In genomic region chr17:78892936-78893379, GRCh38 we compare ENCODE assay signal across 18 cellular contexts. TPM values are rescaled to one million over a fixed set of nuclear protein-coding genes. Genes with fewer than 3 reads are reported as not detected.
DNase-seq lines count a peak whose midpoint lies in the region; ATAC-seq and TF ChIP-seq lines count a peak whose summit lies in the region.
"Had no signal": no experiment of that assay in that cellular context is flagged by ENCODE, and none has a peak within 500 bp of the region (broad histone marks: within the 10 kb centered on the region; RNA-seq: fewer than 3 reads in every experiment).

No MANE protein-coding gene starts in this region.

- H3K27ac ChIP-seq in HL-60 (replicated peaks), result peak overlapping the region; percentile 70
- no peak overlapping the region for H3K27ac ChIP-seq in SJCRH30

- H3K9me3 Mint-ChIP-seq in dendritic cell treated with granulocyte-macrophage colony-stimulating factor and Interleukin-4, amounts not matched to agents 40 ng/mL and 50 ng/mL, for 4 days, result no peaks in the 10 kb centered on the region
- no peaks in the 10 kb centered on the region for H3K9me3 Mint-ChIP-seq in stimulated activated memory B cell treated with anti-CD40 and anti-IgM and Interleukin-4, amounts not matched to agents 10 μg/mL and 1 μg/mL and 100 μg/mL, for 72 hours
- H3K9me3 Mint-ChIP-seq in immature natural killer cell, result no peaks in the 10 kb centered on the region
- H3K9me3 Mint-ChIP-seq: activated naive CD4-positive, alpha-beta T cell treated with anti-CD3 and anti-CD28 coated beads for 36 hours; GM23338; neural crest cell had no signal

- intact Hi-C loops in dendritic cell treated with granulocyte-macrophage colony-stimulating factor and Interleukin-4, amounts not matched to agents 40 ng/mL and 50 ng/mL, for 4 days (cut with micrococcal nuclease), result no loop called here

- H3K9me3 ChIP-seq in SJCRH30 (replicated peaks), result no peaks in the 10 kb centered on the region
- H3K9me3 ChIP-seq: BE2C, right atrium auricular region had no signal

- H3K36me3 ChIP-seq in SJCRH30, result peaks cover under 1% of the 10 kb centered on the region; the same call in 1 of the 2 replicates
- H3K36me3 ChIP-seq: BE2C, right atrium auricular region had no signal

- DNase-seq in HL-60 (ENCODE audit: low read depth in 1 of 2, low spot score in 1 of 2), result peak; percentile 50 to 78
- DNase-seq in NOMO-1 treated with dmso at 0.1 percent for 144 hours (lab: John Stamatoyannopoulos, UW; ENCODE audit: unreplicated experiment), result peak; percentile 63
- DNase-seq in SJCRH30, result no peak
- no peak for DNase-seq in NCI-H2081 (lab: John Stamatoyannopoulos, UW)
- no peak for DNase-seq in COLO829 (ENCODE audit: low spot score)
- DNase-seq in immature natural killer cell, result no peak
- DNase-seq: activated CD8-positive, alpha-beta memory T cell treated with anti-CD3 and anti-CD28 coated beads, Interleukin-2, amount 50 U/mL, for 48 hours; activated naive CD4-positive, alpha-beta T cell treated with anti-CD3 and anti-CD28 coated beads for 36 hours; DMS79 treated with DMSO at 0.1 percent for 48 hours; effector CD8-positive, alpha-beta T cell; stimulated activated CD8-positive, alpha-beta memory T cell treated with anti-CD3 and anti-CD28 coated beads, Interleukin-4, amount 100 ng/mL, for 48 hours had no signal

- H3K27me3 ChIP-seq in HL-60 (ENCODE audit: insufficient read depth, poor library complexity, severe bottlenecking), result no peaks in the 10 kb centered on the region
- H3K27me3 ChIP-seq in SJCRH30, result no peaks in the 10 kb centered on the region
- H3K27me3 ChIP-seq: BE2C, right atrium auricular region had no signal

- peaks cover 79% of the 10 kb centered on the region for H3K36me3 Mint-ChIP-seq in dendritic cell treated with granulocyte-macrophage colony-stimulating factor and Interleukin-4, amounts not matched to agents 40 ng/mL and 50 ng/mL, for 4 days (ENCODE audit: low read depth)
- H3K36me3 Mint-ChIP-seq in stimulated activated memory B cell treated with anti-CD40 and anti-IgM and Interleukin-4, amounts not matched to agents 10 μg/mL and 1 μg/mL and 100 μg/mL, for 72 hours, result no peaks in the 10 kb centered on the region
- H3K36me3 Mint-ChIP-seq in immature natural killer cell, result no peaks in the 10 kb centered on the region

- peaks cover 34% of the 10 kb centered on the region for H3K4me1 ChIP-seq in SJCRH30

- ATAC-seq in stimulated activated memory B cell treated with anti-CD40 and anti-IgM and Interleukin-4, amounts not matched to agents 10 μg/mL and 1 μg/mL and 100 μg/mL, for 72 hours, result no peak
- ATAC-seq: GM23338 had no signal

- H3K4me3 Mint-ChIP-seq in dendritic cell treated with granulocyte-macrophage colony-stimulating factor and Interleukin-4, amounts not matched to agents 40 ng/mL and 50 ng/mL, for 4 days, result peak overlapping the region; percentile 4
- no peak overlapping the region for H3K4me3 Mint-ChIP-seq in stimulated activated memory B cell treated with anti-CD40 and anti-IgM and Interleukin-4, amounts not matched to agents 10 μg/mL and 1 μg/mL and 100 μg/mL, for 72 hours
- H3K4me3 Mint-ChIP-seq in immature natural killer cell, result no peak overlapping the region
- H3K4me3 Mint-ChIP-seq: activated naive CD4-positive, alpha-beta T cell treated with anti-CD3 and anti-CD28 coated beads for 36 hours; GM23338; neural crest cell had no signal

- no peak for TF ChIP-seq CTCF in HL-60 (IDR thresholded peaks at IDR 0.05; ENCODE audit: insufficient read depth, low read length)

- H3K27ac Mint-ChIP-seq in dendritic cell treated with granulocyte-macrophage colony-stimulating factor and Interleukin-4, amounts not matched to agents 40 ng/mL and 50 ng/mL, for 4 days, result peak overlapping the region; percentile 87
- H3K27ac Mint-ChIP-seq in stimulated activated memory B cell treated with anti-CD40 and anti-IgM and Interleukin-4, amounts not matched to agents 10 μg/mL and 1 μg/mL and 100 μg/mL, for 72 hours, result peak overlapping the region; percentile 36
- H3K27ac Mint-ChIP-seq in immature natural killer cell, result peak overlapping the region in 1 of 6 donors; percentile 16
- H3K27ac Mint-ChIP-seq: activated naive CD4-positive, alpha-beta T cell treated with anti-CD3 and anti-CD28 coated beads for 36 hours; GM23338 had no signal

- peaks cover 98% of the 10 kb centered on the region for H3K4me1 Mint-ChIP-seq in dendritic cell treated with granulocyte-macrophage colony-stimulating factor and Interleukin-4, amounts not matched to agents 40 ng/mL and 50 ng/mL, for 4 days (ENCODE audit: low read depth)
- H3K4me1 Mint-ChIP-seq in stimulated activated memory B cell treated with anti-CD40 and anti-IgM and Interleukin-4, amounts not matched to agents 10 μg/mL and 1 μg/mL and 100 μg/mL, for 72 hours, result peaks cover 56% of the 10 kb centered on the region
- peaks cover 4 to 14% of the 10 kb centered on the region in 2 donors for H3K4me1 Mint-ChIP-seq in immature natural killer cell

- H3K4me3 ChIP-seq in HL-60 (replicated peaks; ENCODE audit: insufficient read depth, low read length), result no peak overlapping the region
- H3K4me3 ChIP-seq in SJCRH30, result no peak overlapping the region
- H3K4me3 ChIP-seq: GM23338, lung, right atrium auricular region had no signal

- no peaks in the 10 kb centered on the region for H3K27me3 Mint-ChIP-seq in dendritic cell treated with granulocyte-macrophage colony-stimulating factor and Interleukin-4, amounts not matched to agents 40 ng/mL and 50 ng/mL, for 4 days
- H3K27me3 Mint-ChIP-seq in stimulated activated memory B cell treated with anti-CD40 and anti-IgM and Interleukin-4, amounts not matched to agents 10 μg/mL and 1 μg/mL and 100 μg/mL, for 72 hours, result no peaks in the 10 kb centered on the region
- peaks cover 0 to 12% (median 3%) of the 10 kb centered on the region in 3 donors for H3K27me3 Mint-ChIP-seq in immature natural killer cell (ENCODE audit: low read depth in 3 of 3)

RNA-seq across cellular contexts. Expression of gene CEP295NL, which starts 10.0 kb away (rescaled TPM):
- 1.3 TPM in 2 replicates for total RNA-seq in SJCRH30 (2014; rRNA removed; shearing (Covaris generic))
- not detected for polyA plus RNA-seq in immature natural killer cell
- total RNA-seq: activated naive CD4-positive, alpha-beta T cell treated with anti-CD3 and anti-CD28 coated beads for 36 hours had no signal
- polyA plus RNA-seq: GM23338 had no signal

RNA-seq across cellular contexts. Expression of gene TIMP2, which starts 32.2 kb away (rescaled TPM):
- 65.6 and 66.9 TPM in 2 replicates for total RNA-seq in SJCRH30 (2014; rRNA removed; shearing (Covaris generic))
- under 1 TPM; 0.07 to 0.26 (median 0.16) TPM for polyA plus RNA-seq in immature natural killer cell

RNA-seq across cellular contexts. Expression of gene USP36, which starts 52.3 kb away (rescaled TPM):
- total RNA-seq in SJCRH30 (2014; rRNA removed; shearing (Covaris generic)), result 42.8 and 48.2 TPM in 2 replicates
- 10 to 100 TPM in 2 of 3 donors, 1 to 10 TPM in 1; 9.6 to 31.7 (median 22.7) TPM for polyA plus RNA-seq in immature natural killer cell

Comparison
In these comparisons a context has a peak if more than half of its experiments do, and no peak if none do; other contexts are left out.
1. DNase-seq: peak in HL-60 (2 of 2) and NOMO-1 treated with dmso at 0.1 percent for 144 hours (single experiment); none in SJCRH30 (0 of 2), NCI-H2081 (0 of 2), COLO829 (single experiment) and immature natural killer cell (0 of 3).